Comparison of ENCODE assay signal across 13 cellular contexts in the genomic region with DNA sequence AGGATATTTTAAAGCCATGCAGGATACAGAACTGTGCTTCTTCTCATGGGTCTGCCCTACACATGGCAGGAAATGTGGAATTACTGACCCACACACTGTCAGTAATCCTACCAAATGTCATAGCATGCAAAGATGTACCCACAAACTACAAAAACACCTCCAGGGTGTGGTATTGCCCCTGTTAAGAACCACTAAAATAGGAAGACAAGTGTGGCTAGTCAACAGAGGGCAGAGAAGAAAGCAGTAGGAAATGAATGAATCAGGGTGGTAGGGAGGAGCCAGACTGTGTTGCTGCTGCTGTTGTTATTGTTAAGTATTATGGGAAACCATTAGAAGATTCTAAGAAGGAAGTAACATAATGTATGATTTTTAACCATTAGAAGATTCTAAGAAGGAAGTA.
DNase-seq lines count a peak whose midpoint lies in the region; ATAC-seq and TF ChIP-seq lines count a peak whose summit lies in the region.
"Had no signal": no experiment of that assay in that cellular context is flagged by ENCODE, and none has a peak within 500 bp of the region (broad histone marks: within the 10 kb centered on the region; RNA-seq: fewer than 3 reads in every experiment).

No MANE protein-coding gene starts in this region.

- peak; percentile 51 for DNase-seq in activated CD8-positive, alpha-beta memory T cell treated with anti-CD3 and anti-CD28 coated beads, Interleukin-2, amount 10 ng/mL, durations not matched to agents 7 days and 5 days
- DNase-seq in activated CD8-positive, alpha-beta memory T cell treated with anti-CD3 and anti-CD28 coated beads for 24 hours: no peak
- DNase-seq in GM23338 (ENCODE audit: low spot score) (no peak), lung (ENCODE audit: low spot score) (no peak), Caco-2 (no peak), HT-29 (ENCODE audit: low spot score) (no peak)
- DNase-seq in activated CD4-positive, alpha-beta T cell treated with anti-CD3 and anti-CD28 coated beads, Interleukin-2, amount 10 ng/mL, durations not matched to agents 24 days and 14 days: peak; percentile 81
- DNase-seq: amygdala, cortex of kidney had no signal

- H3K4me3 ChIP-seq in GM23338 (no peak overlapping the region), lung (no peak overlapping the region), Caco-2 (ENCODE audit: low read depth, low read length) (no peak overlapping the region)
- H3K4me3 ChIP-seq: SK-N-MC, skin epidermis had no signal

- ATAC-seq in activated CD8-positive, alpha-beta memory T cell treated with anti-CD3 and anti-CD28 coated beads, Interleukin-2, amount 10 ng/mL, durations not matched to agents 7 days and 5 days: peak; percentile 99
- no peak for ATAC-seq in GM23338
- ATAC-seq in lung (ENCODE audit: insufficient read depth, low FRiP score): peak; percentile 27
- ATAC-seq in GM21786 (IDR thresholded peaks at IDR 0.05; ENCODE audit: unreplicated experiment): no peak

- H3K9me3 ChIP-seq in lung (ENCODE audit: control insufficient read depth in 2 of 2, insufficient read depth in 1 of 2, low read length in 1 of 2) (no peaks in the 10 kb centered on the region), Caco-2 (no peaks in the 10 kb centered on the region)

- TF ChIP-seq CTCF in GM23338 (conservative IDR thresholded peaks at IDR 0.05; ENCODE audit: low read depth in 2 of 2): peak in 1 of 2 experiments; percentile 11; a peak in 2 of 4 replicates
- no peak for TF ChIP-seq CTCF in lung (IDR thresholded peaks at IDR 0.05; ENCODE audit: control extremely low read depth, extremely low read depth)
- TF ChIP-seq CTCF in Caco-2 (IDR thresholded peaks at IDR 0.05; ENCODE audit: insufficient read depth in 1 of 2, low read depth in 1 of 2, low read length in 1 of 2, severe bottlenecking in 1 of 2, unreplicated experiment in 1 of 2): no peak

- H3K4me3 Mint-ChIP-seq in activated CD8-positive, alpha-beta memory T cell treated with anti-CD3 and anti-CD28 coated beads, Interleukin-2, amount 10 ng/mL, durations not matched to agents 7 days and 5 days: no peak overlapping the region
- no peak overlapping the region for H3K4me3 Mint-ChIP-seq in GM23338
- H3K4me3 Mint-ChIP-seq in activated CD4-positive, alpha-beta T cell treated with anti-CD3 and anti-CD28 coated beads, Interleukin-2, amount 10 ng/mL, durations not matched to agents 24 days and 14 days: peak overlapping the region; percentile 4
- no peak overlapping the region for H3K4me3 Mint-ChIP-seq in Caco-2 (ENCODE audit: unreplicated experiment)
- H3K4me3 Mint-ChIP-seq: memory B cell had no signal

- no peaks in the 10 kb centered on the region for H4K20me1 ChIP-seq in GM23338 (replicated peaks; ENCODE audit: insufficient read depth)

- peak overlapping the region; percentile 40; the same call in 1 of the 2 replicates for H2AFZ ChIP-seq in GM23338

- H3K27ac ChIP-seq in GM23338 (ENCODE audit: low read depth): no peak overlapping the region
- no peak overlapping the region for H3K27ac ChIP-seq in lung (ENCODE audit: low read depth in 1 of 2, low read length in 1 of 2)
- H3K27ac ChIP-seq: SK-N-MC, skin epidermis had no signal

- POLR2A ChIA-PET in Caco-2 (lab: Charles Lee): no interaction called here

- no peak overlapping the region for H3K4me2 ChIP-seq in GM23338

- no peaks in the 10 kb centered on the region for H3K27me3 ChIP-seq in GM23338 (ENCODE audit: insufficient read depth)
- H3K27me3 ChIP-seq in lung (ENCODE audit: control insufficient read depth, insufficient read depth): no peaks in the 10 kb centered on the region
- H3K27me3 ChIP-seq in Caco-2 (replicated peaks; ENCODE audit: control insufficient read depth, insufficient read depth, low read length): no peaks in the 10 kb centered on the region

- no TSS peak for BruUV-seq in Caco-2 (replicated peaks; lab: Mats Ljungman, UMichigan)

- CTCF ChIA-PET in activated CD8-positive, alpha-beta memory T cell treated with anti-CD3 and anti-CD28 coated beads, Interleukin-2, amount 10 ng/mL, durations not matched to agents 7 days and 5 days (lab: Charles Lee): interaction anchor here (1.3 kb wide), 1 partner anchor 11 kb away, joined by 3 read pairs; no protein-coding TSS in a partner anchor
- CTCF ChIA-PET in Caco-2 (lab: Charles Lee): no interaction called here

- intact Hi-C loops in activated CD4-positive, alpha-beta T cell treated with anti-CD3 and anti-CD28 coated beads, Interleukin-2, amount 10 ng/mL, durations not matched to agents 24 days and 14 days (cut with micrococcal nuclease): loop anchor here (2.0 kb wide), 1 partner anchor 623 kb away; no protein-coding TSS in a partner anchor
- intact Hi-C loops in Caco-2 (cut with micrococcal nuclease; ENCODE audit: unreplicated experiment): no loop called here

- H3K9me2 ChIP-seq in GM23338 (ENCODE audit: insufficient read depth): peaks cover 2% of the 10 kb centered on the region

- H3K27me3 Mint-ChIP-seq in activated CD8-positive, alpha-beta memory T cell treated with anti-CD3 and anti-CD28 coated beads, Interleukin-2, amount 10 ng/mL, durations not matched to agents 7 days and 5 days: no peaks in the 10 kb centered on the region
- H3K27me3 Mint-ChIP-seq in GM23338 (ENCODE audit: insufficient read depth, low read depth, poor library complexity) (peaks cover 2% of the 10 kb centered on the region), Caco-2 (ENCODE audit: insufficient read depth, unreplicated experiment) (no peaks in the 10 kb centered on the region)
- no peaks in the 10 kb centered on the region for H3K27me3 Mint-ChIP-seq in activated CD4-positive, alpha-beta T cell treated with anti-CD3 and anti-CD28 coated beads, Interleukin-2, amount 10 ng/mL, durations not matched to agents 24 days and 14 days
- H3K27me3 Mint-ChIP-seq: memory B cell had no signal

- peaks cover 11% of the 10 kb centered on the region for H3K36me3 Mint-ChIP-seq in activated CD8-positive, alpha-beta memory T cell treated with anti-CD3 and anti-CD28 coated beads, Interleukin-2, amount 10 ng/mL, durations not matched to agents 7 days and 5 days
- H3K36me3 Mint-ChIP-seq in GM23338 (ENCODE audit: low read depth) (no peaks in the 10 kb centered on the region), Caco-2 (ENCODE audit: insufficient read depth, unreplicated experiment) (peaks cover 4% of the 10 kb centered on the region)
- H3K36me3 Mint-ChIP-seq in activated CD4-positive, alpha-beta T cell treated with anti-CD3 and anti-CD28 coated beads, Interleukin-2, amount 10 ng/mL, durations not matched to agents 24 days and 14 days (ENCODE audit: low read depth): peaks cover 25% of the 10 kb centered on the region
- H3K36me3 Mint-ChIP-seq: memory B cell had no signal

- no peaks in the 10 kb centered on the region for H3F3A ChIP-seq in GM23338 (replicated peaks; ENCODE audit: low read depth)

- H3K79me2 ChIP-seq in GM23338 (replicated peaks; ENCODE audit: insufficient read depth): no peaks in the 10 kb centered on the region

- no peaks in the 10 kb centered on the region for H3K36me3 ChIP-seq in GM23338 (ENCODE audit: insufficient read depth)
- H3K36me3 ChIP-seq in lung (ENCODE audit: control insufficient read depth in 2 of 2, insufficient read depth in 2 of 2, low read length in 2 of 2): no peaks in the 10 kb centered on the region
- no peaks in the 10 kb centered on the region for H3K36me3 ChIP-seq in Caco-2 (ENCODE audit: control insufficient read depth, insufficient read depth, low read length)

- H3K9me3 Mint-ChIP-seq in activated CD8-positive, alpha-beta memory T cell treated with anti-CD3 and anti-CD28 coated beads, Interleukin-2, amount 10 ng/mL, durations not matched to agents 7 days and 5 days (ENCODE audit: low read depth): peaks cover 4% of the 10 kb centered on the region
- H3K9me3 Mint-ChIP-seq in GM23338: no peaks in the 10 kb centered on the region
- H3K9me3 Mint-ChIP-seq in activated CD4-positive, alpha-beta T cell treated with anti-CD3 and anti-CD28 coated beads, Interleukin-2, amount 10 ng/mL, durations not matched to agents 24 days and 14 days: peaks cover 19% of the 10 kb centered on the region
- H3K9me3 Mint-ChIP-seq in Caco-2 (ENCODE audit: unreplicated experiment): no peaks in the 10 kb centered on the region

- H3K4me1 Mint-ChIP-seq in activated CD8-positive, alpha-beta memory T cell treated with anti-CD3 and anti-CD28 coated beads, Interleukin-2, amount 10 ng/mL, durations not matched to agents 7 days and 5 days: peaks cover 21% of the 10 kb centered on the region
- peaks cover 10% of the 10 kb centered on the region for H3K4me1 Mint-ChIP-seq in GM23338
- H3K4me1 Mint-ChIP-seq in activated CD4-positive, alpha-beta T cell treated with anti-CD3 and anti-CD28 coated beads, Interleukin-2, amount 10 ng/mL, durations not matched to agents 24 days and 14 days: peaks cover 35% of the 10 kb centered on the region
- H3K4me1 Mint-ChIP-seq in Caco-2 (ENCODE audit: low read depth, unreplicated experiment): no peaks in the 10 kb centered on the region
- H3K4me1 Mint-ChIP-seq: memory B cell had no signal

- H3K27ac Mint-ChIP-seq in activated CD8-positive, alpha-beta memory T cell treated with anti-CD3 and anti-CD28 coated beads, Interleukin-2, amount 10 ng/mL, durations not matched to agents 7 days and 5 days: peak overlapping the region; percentile 62
- H3K27ac Mint-ChIP-seq in GM23338: no peak overlapping the region
- H3K27ac Mint-ChIP-seq in activated CD4-positive, alpha-beta T cell treated with anti-CD3 and anti-CD28 coated beads, Interleukin-2, amount 10 ng/mL, durations not matched to agents 24 days and 14 days: peak overlapping the region; percentile 63
- H3K27ac Mint-ChIP-seq in Caco-2 (ENCODE audit: unreplicated experiment): no peak overlapping the region
- H3K27ac Mint-ChIP-seq: memory B cell had no signal

- peaks cover 8% of the 10 kb centered on the region for H3K4me1 ChIP-seq in GM23338 (ENCODE audit: insufficient read depth)
- no peaks in the 10 kb centered on the region for H3K4me1 ChIP-seq in lung (ENCODE audit: control insufficient read depth in 2 of 2, insufficient read depth in 2 of 2, low read length in 2 of 2)
- no peaks in the 10 kb centered on the region for H3K4me1 ChIP-seq in Caco-2

TF ChIP-seq in GM23338, 12 proteins besides CTCF, POLR2A, EP300 and RAD21 (continues in another document):
- TF ChIP-seq ZNF331 (CRISPR knock-in tag; IDR thresholded peaks at IDR 0.05; ENCODE audit: low read depth): no peak
- no peak for TF ChIP-seq ZNF114 (CRISPR knock-in tag; IDR thresholded peaks at IDR 0.05)
- TF ChIP-seq POLR2AphosphoS5 (IDR thresholded peaks at IDR 0.05; ENCODE audit: low read depth): no peak

Comparison
In these comparisons a context has a peak if more than half of its experiments do, and no peak if none do; other contexts are left out.
1. DNase-seq: peak in activated CD8-positive, alpha-beta memory T cell treated with anti-CD3 and anti-CD28 coated beads, Interleukin-2, amount 10 ng/mL, durations not matched to agents 7 days and 5 days (single experiment) and activated CD4-positive, alpha-beta T cell treated with anti-CD3 and anti-CD28 coated beads, Interleukin-2, amount 10 ng/mL, durations not matched to agents 24 days and 14 days (single experiment); none in activated CD8-positive, alpha-beta memory T cell treated with anti-CD3 and anti-CD28 coated beads for 24 hours (single experiment), GM23338 (single experiment), lung (single experiment), Caco-2 (0 of 2) and HT-29 (single experiment).
2. ATAC-seq: peak in activated CD8-positive, alpha-beta memory T cell treated with anti-CD3 and anti-CD28 coated beads, Interleukin-2, amount 10 ng/mL, durations not matched to agents 7 days and 5 days (single experiment) and lung (single experiment); none in GM23338 (single experiment) and GM21786 (single experiment).
3. H3K27ac Mint-ChIP-seq: peak in activated CD8-positive, alpha-beta memory T cell treated with anti-CD3 and anti-CD28 coated beads, Interleukin-2, amount 10 ng/mL, durations not matched to agents 7 days and 5 days (single experiment) and activated CD4-positive, alpha-beta T cell treated with anti-CD3 and anti-CD28 coated beads, Interleukin-2, amount 10 ng/mL, durations not matched to agents 24 days and 14 days (single experiment); none in GM23338 (single experiment) and Caco-2 (single experiment).